ENCODE assay signal across 8 cellular contexts in the genomic region with DNA sequence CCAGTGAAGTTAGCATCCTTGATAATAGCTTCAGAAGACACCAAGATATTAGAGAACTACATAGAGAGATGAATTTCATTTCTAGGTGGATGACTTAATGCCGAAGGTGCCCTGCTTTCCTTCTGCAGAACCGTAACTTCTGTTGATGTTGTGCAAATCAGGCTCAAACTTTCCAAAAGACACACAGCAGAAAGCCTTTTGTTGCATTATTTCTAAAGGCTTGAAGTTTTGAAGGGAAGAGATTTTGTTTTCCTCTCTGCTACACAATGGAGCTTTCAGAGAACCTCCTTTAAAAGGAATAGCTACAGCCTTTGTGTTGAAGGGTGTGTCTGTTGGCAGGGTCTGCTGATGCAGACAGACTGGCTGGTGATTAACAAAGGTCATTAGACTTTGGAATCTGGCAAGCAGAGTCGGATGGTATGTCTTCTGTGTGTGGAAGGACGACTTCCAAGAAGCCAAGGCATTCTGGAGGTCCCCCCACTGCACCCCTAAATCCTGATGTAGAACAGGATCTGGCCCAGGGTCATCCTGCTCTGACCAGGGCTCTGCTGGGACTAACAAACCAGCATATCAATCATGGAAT. TPM values are rescaled to one million over a fixed set of nuclear protein-coding genes. Genes with fewer than 3 reads are reported as not detected.
A peak's percentile ranks its signal among the peaks of the same experiment; 100 is the strongest.
DNase-seq lines count a peak whose midpoint lies in the region; ATAC-seq and TF ChIP-seq lines count a peak whose summit lies in the region.

No MANE protein-coding gene starts in this region.

- H2BK15ac ChIP-seq in H9 (ENCODE audit: low read depth, low read length): no peak overlapping the region

- H4K8ac ChIP-seq in H9 (replicated peaks; ENCODE audit: insufficient read length, low read depth, low read length): no peak overlapping the region

- peak overlapping the region; percentile 15 for H3K9ac ChIP-seq in H9 (ENCODE audit: extremely low read depth, insufficient read length, low read length)

- peaks cover 24% of the 10 kb centered on the region for H3K36me3 ChIP-seq in right atrium auricular region

- no peak overlapping the region for H3K14ac ChIP-seq in H9 (ENCODE audit: insufficient read depth, low read length)

- H3K36me3 Mint-ChIP-seq in H9 (ENCODE audit: insufficient read depth in 1 of 3, low read depth in 3 of 3): peaks cover 51 to 84% (median 57%) of the 10 kb centered on the region in 3 experiments

- peaks cover 3% of the 10 kb centered on the region for H3K79me1 ChIP-seq in H9 (ENCODE audit: insufficient read depth, low read depth, low read length, poor library complexity, severe bottlenecking)

- no peak overlapping the region for H4K91ac ChIP-seq in H9 (ENCODE audit: insufficient read length, low read depth, low read length)

- peaks cover 44 to 49% of the 10 kb centered on the region in 2 experiments for H3K4me1 Mint-ChIP-seq in H9

- H3K9me3 ChIP-seq in H9 (ENCODE audit: control insufficient read depth, low read depth, low read length) (no peaks in the 10 kb centered on the region), right atrium auricular region (no peaks in the 10 kb centered on the region)

- H3K4me3 Mint-ChIP-seq in H9: no peak overlapping the region

- no peak overlapping the region for H2BK12ac ChIP-seq in H9 (ENCODE audit: insufficient read length, low read depth, low read length)

- H3K4ac ChIP-seq in H9 (ENCODE audit: low read depth, low read length): no peak overlapping the region

- no peak overlapping the region for H2BK120ac ChIP-seq in H9 (ENCODE audit: low read depth, low read length, poor library complexity, severe bottlenecking)

- ATAC-seq in sciatic nerve: peak; percentile 71
- no peak for ATAC-seq in GM19035 (IDR thresholded peaks at IDR 0.05; ENCODE audit: unreplicated experiment)

- H3K23me2 ChIP-seq in H9 (ENCODE audit: insufficient read length, low read depth, low read length, poor library complexity, severe bottlenecking): no peaks in the 10 kb centered on the region

- H4K5ac ChIP-seq in H9 (ENCODE audit: insufficient read length, low read depth, low read length): no peak overlapping the region

- no peak overlapping the region for H2AK5ac ChIP-seq in H9 (ENCODE audit: insufficient read length, low read length)

- no peak overlapping the region for H2AFZ ChIP-seq in H9 (ENCODE audit: low read length)

- H3K27ac ChIP-seq in H9 (ENCODE audit: insufficient read length, low read depth, low read length) (no peak overlapping the region), right atrium auricular region (peak overlapping the region; percentile 89 to 96)

- no CpG with 5 or more reads among the region's 4 CpGs for WGBS in H9 (ENCODE audit: extremely low coverage, insufficient read length, low lambda C conversion rate)

- H3T11ph ChIP-seq in H9 (ENCODE audit: low read length): no peak overlapping the region

- no peak overlapping the region for H2BK20ac ChIP-seq in H9 (ENCODE audit: low read depth, low read length, poor library complexity, severe bottlenecking)

- H3K9me3 Mint-ChIP-seq in H9: no peaks in the 10 kb centered on the region

- H3K27ac Mint-ChIP-seq in H9: peak overlapping the region; percentile 24 to 86 (median 69); a peak in 6 of 7 replicates

- H4K20me1 ChIP-seq in H9 (ENCODE audit: control insufficient read depth, insufficient read depth, insufficient read length): no peaks in the 10 kb centered on the region

- H3K4me3 ChIP-seq in WI38 (ENCODE audit: low read depth, low read length) (peak overlapping the region; percentile 38), right atrium auricular region (peak overlapping the region; percentile 6 to 27)

- no peak for DNase-seq in H9
- DNase-seq in right atrium auricular region (ENCODE audit: low spot score): no peak
- no peak for DNase-seq in sciatic nerve (ENCODE audit: low spot score)
- no peak for DNase-seq in SKM-1 (lab: John Stamatoyannopoulos, UW; ENCODE audit: unreplicated experiment)
- DNase-seq in NCI-H524 (lab: John Stamatoyannopoulos, UW): no peak
- DNase-seq in GM19240 (ENCODE audit: insufficient read length, low spot score): no peak

- no peak overlapping the region for H3K18ac ChIP-seq in H9 (ENCODE audit: insufficient read length, low read depth, low read length)

- H3K79me2 ChIP-seq in H9 (ENCODE audit: insufficient read depth, low read length): peaks cover 10% of the 10 kb centered on the region; the same call in 1 of the 2 replicates

- H3K4me1 ChIP-seq in H9 (ENCODE audit: insufficient read depth, low read length) (peaks cover 8% of the 10 kb centered on the region; the same call in 1 of the 2 replicates), right atrium auricular region (peaks cover 0 to 63% of the 10 kb centered on the region in 2 donors)

- H3K56ac ChIP-seq in H9 (ENCODE audit: insufficient read length, low read depth, low read length): no peak overlapping the region

- TF ChIP-seq CTCF in H9 (conservative IDR thresholded peaks at IDR 0.05): no peak
- no peak for TF ChIP-seq CTCF in WI38 (IDR thresholded peaks at IDR 0.05; ENCODE audit: low read depth, low read length)
- no peak for TF ChIP-seq CTCF in right atrium auricular region (IDR thresholded peaks at IDR 0.05)

- H2BK5ac ChIP-seq in H9 (ENCODE audit: insufficient read length, low read length): no peak overlapping the region

- intact Hi-C loops in sciatic nerve (cut with DNase I): loop anchor here (10.0 kb wide), 1 partner anchor 56 kb away; a partner anchor contains a TSS

- no peak overlapping the region for H3K4me2 ChIP-seq in H9 (ENCODE audit: insufficient read depth, insufficient read length, low read length)

- H3K27me3 Mint-ChIP-seq in H9 (ENCODE audit: low read depth): no peaks in the 10 kb centered on the region

- no peak overlapping the region for H3K23ac ChIP-seq in H9 (ENCODE audit: insufficient read length, low read depth, low read length)

- H3K27me3 ChIP-seq in H9 (ENCODE audit: insufficient read depth, low read length): no peaks in the 10 kb centered on the region
- H3K27me3 ChIP-seq in right atrium auricular region: no peaks in the 10 kb centered on the region

RNA-seq across cellular contexts. Expression of a gene that starts 57.8 kb away (rescaled TPM):
- total RNA-seq in H9 (2021) (159 and 164 TPM in 2 replicates), right atrium auricular region (10 to 100 TPM; 20.9 to 30.5 TPM), sciatic nerve (51.1 TPM)
